1 cellular context compared by ENCODE assay signal in genomic region chr17:74431568-74432483, GRCh38.
TF ChIP-seq lines count a peak whose summit lies in the region.

TSS of gene GPRC5C (plus strand) at chr17:74432088. CDS start at chr17:74439777, 7,689 bp downstream.

TF ChIP-seq in HEK293, 187 proteins besides CTCF, POLR2A, EP300 and RAD21 (continued from another document):
- TF ChIP-seq ZNF169 (tag by site-specific recombination; IDR thresholded peaks at IDR 0.05) (no peak), ZNF639 (tag by site-specific recombination; IDR thresholded peaks at IDR 0.05) (no peak), ZNF24 (tag by site-specific recombination; IDR thresholded peaks at IDR 0.05) (no peak; the same call in 1 of the 2 replicates), WT1 (tag by site-specific recombination; IDR thresholded peaks at IDR 0.05) (peak; percentile 79), ZNF501 (tag by site-specific recombination; IDR thresholded peaks at IDR 0.05) (peak; percentile 63; the same call in 1 of the 2 replicates), KLF10 (tag by site-specific recombination; IDR thresholded peaks at IDR 0.05) (peak; percentile 89), ZNF670 (tag by site-specific recombination; IDR thresholded peaks at IDR 0.05; ENCODE audit: low read depth) (no peak), ZBTB17 (tag by site-specific recombination; IDR thresholded peaks at IDR 0.05) (peak; percentile 94), ZBTB10 (tag by site-specific recombination; IDR thresholded peaks at IDR 0.05) (peak; percentile 79), ZBTB8A (tag by site-specific recombination; IDR thresholded peaks at IDR 0.05) (peak; percentile 90), EGR2 (tag by site-specific recombination; IDR thresholded peaks at IDR 0.05; ENCODE audit: low read depth) (peak; percentile 81)
